Comparison of ENCODE assay signal across 10 cellular contexts in the genomic region with DNA sequence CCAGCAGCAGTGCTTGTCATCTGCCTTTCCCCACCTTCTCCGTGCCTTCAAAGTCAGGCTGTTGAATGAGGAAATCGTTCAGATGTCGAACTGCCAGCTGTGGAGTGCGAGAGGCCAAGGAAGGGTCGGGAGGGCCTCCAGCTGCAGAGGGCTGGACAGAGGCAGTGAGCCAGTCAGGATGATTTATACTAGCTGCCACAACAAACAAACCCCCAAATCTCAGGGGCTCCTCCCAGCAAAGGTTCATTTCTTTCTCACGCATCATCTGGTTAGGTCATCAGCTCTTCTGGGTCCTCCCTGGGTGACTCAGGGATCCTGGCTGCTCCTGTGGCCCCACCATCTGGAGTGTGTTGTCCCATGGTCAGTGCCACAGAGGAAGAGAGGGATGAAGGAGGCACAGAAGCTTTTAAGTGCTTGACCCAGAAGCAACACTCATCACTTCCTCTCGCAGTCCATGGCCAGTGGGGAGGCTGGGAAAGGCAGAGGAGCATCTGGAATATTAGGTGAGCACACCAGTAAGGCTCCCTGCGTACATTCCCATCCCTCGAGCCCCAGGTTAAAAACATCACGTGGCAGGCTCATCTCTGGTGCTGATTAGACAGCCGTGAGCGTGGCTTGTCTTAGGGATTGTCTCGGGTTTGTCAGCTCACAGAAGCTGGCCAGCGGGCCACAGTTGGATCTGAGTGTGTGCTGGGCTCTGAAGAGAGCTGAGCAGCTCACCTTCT.
DNase-seq lines count a peak whose midpoint lies in the region; ATAC-seq, FAIRE-seq and TF ChIP-seq lines count a peak whose summit lies in the region.
"Had no signal": no experiment of that assay in that cellular context is flagged by ENCODE, and none has a peak within 500 bp of the region (broad histone marks: within the 10 kb centered on the region; RNA-seq: fewer than 3 reads in every experiment).

No MANE protein-coding gene starts in this region.

- DNase-seq in DMS53 treated with DMSO at 0.1 percent for 48 hours (lab: John Stamatoyannopoulos, UW; ENCODE audit: unreplicated experiment) (peak; percentile 1), SK-N-SH (no peak), fibroblast of the conjunctiva (ENCODE audit: low read depth) (peak; percentile 93), posterior vena cava (ENCODE audit: low spot score) (peak; percentile 88), GM12892 (ENCODE audit: insufficient read length) (no peak)
- DNase-seq: activated CD4-positive, alpha-beta T cell treated with anti-CD3 and anti-CD28 coated beads for 1 hour had no signal

- TF ChIP-seq RAD21 in SK-N-SH (IDR thresholded peaks at IDR 0.05; ENCODE audit: low read length) = no peak

- H3K9ac ChIP-seq in SK-N-SH = no peak overlapping the region

- POLR2A ChIA-PET in SK-N-SH (lab: Yijun Ruan, JAX) = interaction anchor here (1.1 kb wide), 1 partner anchor 38 kb away, joined by 7 read pairs; no protein-coding TSS in a partner anchor

- peak overlapping the region in 1 of 2 experiments; percentile 59; a peak in 2 of 4 replicates for H3K27ac ChIP-seq in SK-N-SH (ENCODE audit: low read depth in 2 of 2, low read length in 1 of 2)
- H3K27ac ChIP-seq: HL-60 had no signal

- H4K20me1 ChIP-seq in SK-N-SH (ENCODE audit: insufficient read depth) = no peaks in the 10 kb centered on the region

- no peaks in the 10 kb centered on the region for H3F3A ChIP-seq in SK-N-SH (replicated peaks; ENCODE audit: insufficient read depth)

- no peak overlapping the region for H3K4me3 ChIP-seq in SK-N-SH (ENCODE audit: low read depth in 2 of 2, low read length in 1 of 2)

- intact Hi-C loops in posterior vena cava (cut with DNase I) = no loop called here

- WGBS in SK-N-SH (ENCODE audit: low lambda C conversion rate) = 72% methylated on average over 12 of the region's 14 CpGs

- H3K4me1 ChIP-seq in SK-N-SH (ENCODE audit: control insufficient read depth in 1 of 2, insufficient read depth in 2 of 2, low read depth in 1 of 2, low read length in 1 of 2) = peaks cover 8 to 9% of the 10 kb centered on the region in 2 experiments; a peak in 2 of 4 replicates

- CTCF ChIA-PET in SK-N-SH (lab: Yijun Ruan, JAX) = interaction anchor here (0.8 to 1.2 kb wide), 3 partner anchors 14 to 69 kb away, joined by 3 to 4 read pairs (median 3); no protein-coding TSS in a partner anchor

- no peak overlapping the region for H2AFZ ChIP-seq in SK-N-SH (ENCODE audit: low read depth)

- no peak for ATAC-seq in GM21786 (IDR thresholded peaks at IDR 0.05; ENCODE audit: unreplicated experiment)
- no peak for ATAC-seq in HG03135 (IDR thresholded peaks at IDR 0.05; ENCODE audit: unreplicated experiment)
- ATAC-seq in HG02798 (IDR thresholded peaks at IDR 0.05; ENCODE audit: poor library complexity, unreplicated experiment) = no peak

- no peaks in the 10 kb centered on the region for H3K9me2 ChIP-seq in SK-N-SH

- H3K4me2 ChIP-seq in SK-N-SH = no peak overlapping the region

- TF ChIP-seq CTCF in SK-N-SH (IDR thresholded peaks at IDR 0.05) = no peak

- H3K79me2 ChIP-seq in SK-N-SH (ENCODE audit: insufficient read depth) = no peaks in the 10 kb centered on the region

- no peaks in the 10 kb centered on the region for H3K36me3 ChIP-seq in SK-N-SH (replicated peaks in 1 of 2; ENCODE audit: control insufficient read depth in 1 of 2, insufficient read depth in 2 of 2, low read length in 1 of 2)

- H3K27me3 ChIP-seq in SK-N-SH (ENCODE audit: insufficient read depth) = no peaks in the 10 kb centered on the region

- TF ChIP-seq EP300 in SK-N-SH (IDR thresholded peaks at IDR 0.05; ENCODE audit: borderline replicate concordance in 1 of 2, low read depth in 1 of 2, low read length in 1 of 2) = no peak

- no peak for FAIRE-seq in GM12892 (lab: Jason Lieb, UNC)

- no peaks in the 10 kb centered on the region for H3K9me3 ChIP-seq in SK-N-SH

- TF ChIP-seq POLR2A in GM12892 (IDR thresholded peaks at IDR 0.05; ENCODE audit: low read depth, low read length) = no peak

TF ChIP-seq in SK-N-SH, 30 proteins besides CTCF, POLR2A, EP300 and RAD21 (continues in another document):
- TF ChIP-seq, protein P1, sequence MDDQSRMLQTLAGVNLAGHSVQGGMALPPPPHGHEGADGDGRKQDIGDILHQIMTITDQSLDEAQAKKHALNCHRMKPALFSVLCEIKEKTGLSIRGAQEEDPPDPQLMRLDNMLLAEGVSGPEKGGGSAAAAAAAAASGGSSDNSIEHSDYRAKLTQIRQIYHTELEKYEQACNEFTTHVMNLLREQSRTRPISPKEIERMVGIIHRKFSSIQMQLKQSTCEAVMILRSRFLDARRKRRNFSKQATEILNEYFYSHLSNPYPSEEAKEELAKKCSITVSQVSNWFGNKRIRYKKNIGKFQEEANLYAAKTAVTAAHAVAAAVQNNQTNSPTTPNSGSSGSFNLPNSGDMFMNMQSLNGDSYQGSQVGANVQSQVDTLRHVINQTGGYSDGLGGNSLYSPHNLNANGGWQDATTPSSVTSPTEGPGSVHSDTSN (IDR thresholded peaks at IDR 0.05) = peak; percentile 75
- TF ChIP-seq ELF1 (IDR thresholded peaks at IDR 0.05) (no peak), TEAD4 (IDR thresholded peaks at IDR 0.05; ENCODE audit: borderline replicate concordance, insufficient read depth) (no peak), SMC3 (IDR thresholded peaks at IDR 0.05; ENCODE audit: low read depth, low read length) (no peak), NFIC (IDR thresholded peaks at IDR 0.05; ENCODE audit: borderline replicate concordance) (0 out of 2 replicates have a peak, but pooled peaks have one; percentile 30), FOSL2 (IDR thresholded peaks at IDR 0.05; ENCODE audit: borderline replicate concordance, low read depth) (peak; percentile 79), MXI1 (IDR thresholded peaks at IDR 0.05; ENCODE audit: low read depth, low read length) (no peak), TCF12 (IDR thresholded peaks at IDR 0.05) (peak; percentile 79), FOXJ3 (CRISPR knock-in tag; IDR thresholded peaks at IDR 0.05) (no peak), RFX5 (IDR thresholded peaks at IDR 0.05; ENCODE audit: low read length) (no peak), YY1 (IDR thresholded peaks at IDR 0.05; ENCODE audit: low read depth) (no peak), TAF1 (IDR thresholded peaks at IDR 0.05; ENCODE audit: borderline replicate concordance, low read depth, low read length) (no peak), GATA2 (CRISPR knock-in tag; IDR thresholded peaks at IDR 0.05) (no peak), JUND (IDR thresholded peaks at IDR 0.05) (peak; percentile 48; the same call in 1 of the 2 replicates), RCOR1 (IDR thresholded peaks at IDR 0.05; ENCODE audit: low read length) (no peak), POLR2AphosphoS5 (IDR thresholded peaks at IDR 0.05; ENCODE audit: low read depth, low read length) (no peak), CHD2 (IDR thresholded peaks at IDR 0.05; ENCODE audit: low read length, partially characterized antibody) (no peak), EZH2phosphoT487 (IDR thresholded peaks at IDR 0.05; ENCODE audit: borderline replicate concordance, low read depth) (no peak), FOXM1 (IDR thresholded peaks at IDR 0.05; ENCODE audit: low read depth) (no peak), GABPA (IDR thresholded peaks at IDR 0.05; ENCODE audit: low read depth) (no peak), MEF2A (IDR thresholded peaks at IDR 0.05; ENCODE audit: borderline replicate concordance, low read depth) (no peak), RXRA (IDR thresholded peaks at IDR 0.05; ENCODE audit: borderline replicate concordance, low read depth) (no peak; the same call in 1 of the 2 replicates)
- TF ChIP-seq, protein P2, sequence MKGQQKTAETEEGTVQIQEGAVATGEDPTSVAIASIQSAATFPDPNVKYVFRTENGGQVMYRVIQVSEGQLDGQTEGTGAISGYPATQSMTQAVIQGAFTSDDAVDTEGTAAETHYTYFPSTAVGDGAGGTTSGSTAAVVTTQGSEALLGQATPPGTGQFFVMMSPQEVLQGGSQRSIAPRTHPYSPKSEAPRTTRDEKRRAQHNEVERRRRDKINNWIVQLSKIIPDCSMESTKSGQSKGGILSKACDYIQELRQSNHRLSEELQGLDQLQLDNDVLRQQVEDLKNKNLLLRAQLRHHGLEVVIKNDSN (IDR thresholded peaks at IDR 0.05; ENCODE audit: borderline replicate concordance, low read depth) = no peak
- TF ChIP-seq, protein P3, sequence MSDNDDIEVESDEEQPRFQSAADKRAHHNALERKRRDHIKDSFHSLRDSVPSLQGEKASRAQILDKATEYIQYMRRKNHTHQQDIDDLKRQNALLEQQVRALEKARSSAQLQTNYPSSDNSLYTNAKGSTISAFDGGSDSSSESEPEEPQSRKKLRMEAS (IDR thresholded peaks at IDR 0.05; ENCODE audit: low read depth) = 0 out of 2 replicates have a peak, but pooled peaks have one; percentile 32
- TF ChIP-seq, protein P4, sequence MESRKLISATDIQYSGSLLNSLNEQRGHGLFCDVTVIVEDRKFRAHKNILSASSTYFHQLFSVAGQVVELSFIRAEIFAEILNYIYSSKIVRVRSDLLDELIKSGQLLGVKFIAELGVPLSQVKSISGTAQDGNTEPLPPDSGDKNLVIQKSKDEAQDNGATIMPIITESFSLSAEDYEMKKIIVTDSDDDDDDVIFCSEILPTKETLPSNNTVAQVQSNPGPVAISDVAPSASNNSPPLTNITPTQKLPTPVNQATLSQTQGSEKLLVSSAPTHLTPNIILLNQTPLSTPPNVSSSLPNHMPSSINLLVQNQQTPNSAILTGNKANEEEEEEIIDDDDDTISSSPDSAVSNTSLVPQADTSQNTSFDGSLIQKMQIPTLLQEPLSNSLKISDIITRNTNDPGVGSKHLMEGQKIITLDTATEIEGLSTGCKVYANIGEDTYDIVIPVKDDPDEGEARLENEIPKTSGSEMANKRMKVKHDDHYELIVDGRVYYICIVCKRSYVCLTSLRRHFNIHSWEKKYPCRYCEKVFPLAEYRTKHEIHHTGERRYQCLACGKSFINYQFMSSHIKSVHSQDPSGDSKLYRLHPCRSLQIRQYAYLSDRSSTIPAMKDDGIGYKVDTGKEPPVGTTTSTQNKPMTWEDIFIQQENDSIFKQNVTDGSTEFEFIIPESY (IDR thresholded peaks at IDR 0.05; ENCODE audit: borderline replicate concordance, low read depth) = no peak

Comparison
In these comparisons a context has a peak if more than half of its experiments do, and no peak if none do; other contexts are left out.
1. DNase-seq: peak in DMS53 treated with DMSO at 0.1 percent for 48 hours (single experiment), fibroblast of the conjunctiva (single experiment) and posterior vena cava (single experiment); none in SK-N-SH (single experiment) and GM12892 (single experiment).